In genomic region chr1:183027791-183028190, GRCh38 we compare ENCODE assay signal across 15 cellular contexts. TPM values are rescaled to one million over a fixed set of nuclear protein-coding genes. Genes with fewer than 3 reads are reported as not detected.
A peak's percentile ranks its signal among the peaks of the same experiment; 100 is the strongest.
DNase-seq lines count a peak whose midpoint lies in the region; ATAC-seq, FAIRE-seq and TF ChIP-seq lines count a peak whose summit lies in the region.
"Had no signal": no experiment of that assay in that cellular context is flagged by ENCODE, and none has a peak within 500 bp of the region (broad histone marks: within the 10 kb centered on the region; RNA-seq: fewer than 3 reads in every experiment).

No MANE protein-coding gene starts in this region.

- TF ChIP-seq RAD21 in A549 (conservative IDR thresholded peaks at IDR 0.05 in 1 of 2, IDR thresholded peaks at IDR 0.05 in 1 of 2), result no peak

- H3K9ac ChIP-seq in GM23248 (peak overlapping the region; percentile 95), mesendoderm (ENCODE audit: low read length) (no peak overlapping the region)

- H3K9me2 ChIP-seq in GM23248 (ENCODE audit: insufficient read depth), result no peaks in the 10 kb centered on the region

- POLR2A ChIA-PET in A549 (lab: Yijun Ruan, JAX), result interaction anchor here (0.5 to 1.1 kb wide), 2 partner anchors 22 to 65 kb away, joined by 3 read pairs; no protein-coding TSS in a partner anchor

- TF ChIP-seq CTCF in A549 (IDR thresholded peaks at IDR 0.05) (no peak), breast epithelium (IDR thresholded peaks at IDR 0.05) (no peak)

- in situ Hi-C loops in GM23248 (cut with MboI), result no loop called here

- H3K56ac ChIP-seq in mesendoderm (ENCODE audit: low read length), result no peak overlapping the region

- no peak for TF ChIP-seq POLR2A in A549 (IDR thresholded peaks at IDR 0.05; ENCODE audit: low read length)
- no peak for TF ChIP-seq POLR2A in breast epithelium (IDR thresholded peaks at IDR 0.05)

- H3K9me3 ChIP-seq in A549, result no peaks in the 10 kb centered on the region
- H3K9me3 ChIP-seq in GM23248 (ENCODE audit: low read depth), result no peaks in the 10 kb centered on the region
- no peaks in the 10 kb centered on the region for H3K9me3 ChIP-seq in breast epithelium
- H3K9me3 ChIP-seq: vagina had no signal

- H3K23ac ChIP-seq in mesendoderm (ENCODE audit: low read length), result no peak overlapping the region

- H3K4me2 ChIP-seq in A549 (peak overlapping the region; percentile 85; the same call in 1 of the 3 replicates), GM23248 (ENCODE audit: unreplicated experiment) (peak overlapping the region; percentile 99), mesendoderm (ENCODE audit: low read length) (no peak overlapping the region)

- peaks cover 7% of the 10 kb centered on the region for H3K79me1 ChIP-seq in mesendoderm (ENCODE audit: low read length)

- H3K4me3 ChIP-seq in A549, result no peak overlapping the region
- H3K4me3 ChIP-seq in GM23248, result peak overlapping the region; percentile 97
- peak overlapping the region in 2 of 3 donors; percentile 16 to 94 for H3K4me3 ChIP-seq in breast epithelium
- no peak overlapping the region for H3K4me3 ChIP-seq in mesendoderm (ENCODE audit: low read length)

- peaks cover 74% of the 10 kb centered on the region for H3F3A ChIP-seq in GM23248 (ENCODE audit: insufficient read depth)

- peaks cover 23% of the 10 kb centered on the region; the same call in 1 of the 2 replicates for H3K36me3 ChIP-seq in GM23248 (ENCODE audit: low read depth)
- no peaks in the 10 kb centered on the region for H3K36me3 ChIP-seq in breast epithelium
- no peaks in the 10 kb centered on the region for H3K36me3 ChIP-seq in mesendoderm (ENCODE audit: control insufficient read depth, insufficient read depth, low read length)
- H3K36me3 ChIP-seq: vagina had no signal

- H3K27ac ChIP-seq in A549, result no peak overlapping the region
- H3K27ac ChIP-seq in GM23248, result peak overlapping the region; percentile 98
- peak overlapping the region; percentile 27 to 63 for H3K27ac ChIP-seq in breast epithelium
- H3K27ac ChIP-seq in mesendoderm (ENCODE audit: low read depth, low read length), result peak overlapping the region; percentile 32

- no peak for ATAC-seq in A549

- intact Hi-C loops in breast epithelium (cut with DNase I; ENCODE audit: low total_unique reads), result no loop called here

- no peak overlapping the region for H3K18ac ChIP-seq in mesendoderm (ENCODE audit: low read length)

- DNase-seq in A549 (ENCODE audit: low read depth in 1 of 2, low spot score in 1 of 2) (no peak), GM23248 (no peak), breast epithelium (ENCODE audit: low spot score in 2 of 2) (no peak), mesendoderm (peak; percentile 69), HTR-8/SVneo (ENCODE audit: insufficient read length, low spot score) (no peak), NCI-H446 (lab: John Stamatoyannopoulos, UW) (no peak), NCI-H446 treated with DMSO at 0.1 percent for 48 hours (lab: John Stamatoyannopoulos, UW) (no peak), NCI-H345 (lab: John Stamatoyannopoulos, UW) (no peak)
- DNase-seq: activated T-cell treated with anti-CD3 and anti-CD28 coated beads for 4 hours; amygdala; naive B cell; NCI-H510A treated with DMSO at 0.1 percent for 48 hours; SHP77 treated with DMSO at 0.1 percent for 48 hours; stimulated activated CD4-positive, alpha-beta T cell treated with anti-CD3 and anti-CD28 coated beads, Interleukin-12 subunit alpha, Interleukin-12 subunit beta, amount 100 ng/mL, for 4 hours had no signal

- no peak overlapping the region for H2AFZ ChIP-seq in GM23248

- no peak for TF ChIP-seq EP300 in A549 (IDR thresholded peaks at IDR 0.05)

- H3K4ac ChIP-seq in mesendoderm (ENCODE audit: low read depth, low read length), result no peak overlapping the region

- H3K4me1 ChIP-seq in A549 (peaks cover 78% of the 10 kb centered on the region), GM23248 (ENCODE audit: insufficient read depth) (peaks cover 53% of the 10 kb centered on the region), breast epithelium (peaks cover 0 to 9% of the 10 kb centered on the region in 2 donors), mesendoderm (ENCODE audit: control insufficient read depth, low read depth, low read length) (peaks cover 4% of the 10 kb centered on the region)

- H4K8ac ChIP-seq in mesendoderm (ENCODE audit: low read depth, low read length), result no peak overlapping the region

- CTCF ChIA-PET in A549 (lab: Yijun Ruan, JAX), result interaction anchor here (1.4 to 2.0 kb wide), 4 partner anchors 9 to 253 kb away, joined by 4 to 7 read pairs (median 5); no protein-coding TSS in a partner anchor

- no peak overlapping the region for H2BK15ac ChIP-seq in mesendoderm (replicated peaks; ENCODE audit: low read depth)

- H2AK5ac ChIP-seq in mesendoderm (ENCODE audit: low read length), result no peak overlapping the region

- H2BK120ac ChIP-seq in mesendoderm (ENCODE audit: low read depth, low read length), result no peak overlapping the region

- no peaks in the 10 kb centered on the region for H4K20me1 ChIP-seq in GM23248 (ENCODE audit: insufficient read depth)

- H4K5ac ChIP-seq in mesendoderm (ENCODE audit: low read length), result no peak overlapping the region

- FAIRE-seq in A549 (lab: Jason Lieb, UNC) (no peak), HTR-8/SVneo (lab: Jason Lieb, UNC) (no peak)

- H3K79me2 ChIP-seq in GM23248 (ENCODE audit: insufficient read depth), result peaks cover 91% of the 10 kb centered on the region
- H3K79me2 ChIP-seq in mesendoderm (ENCODE audit: control insufficient read depth, insufficient read depth, low read length), result peaks cover 7% of the 10 kb centered on the region

- no peak overlapping the region for H2BK5ac ChIP-seq in mesendoderm (ENCODE audit: low read length)

- H3K27me3 ChIP-seq in GM23248 (replicated peaks; ENCODE audit: insufficient read depth) (no peaks in the 10 kb centered on the region), breast epithelium (no peaks in the 10 kb centered on the region), mesendoderm (ENCODE audit: insufficient read depth, low read length, poor library complexity) (no peaks in the 10 kb centered on the region)
- H3K27me3 ChIP-seq: vagina had no signal

TF ChIP-seq in A549, 52 proteins besides CTCF, POLR2A, EP300 and RAD21:
- no peak for TF ChIP-seq CHD4 (IDR thresholded peaks at IDR 0.05; ENCODE audit: borderline replicate concordance)
- TF ChIP-seq NPAS2 (CRISPR knock-in tag; IDR thresholded peaks at IDR 0.05; ENCODE audit: borderline replicate concordance), result no peak
- no peak for TF ChIP-seq CBX8 (IDR thresholded peaks at IDR 0.05)

RNA-seq across cellular contexts. Expression of gene LAMC1, which starts 4.6 kb away (rescaled TPM):
- polyA plus RNA-seq in A549 (2011; rRNA removed) (139 and 152 TPM in 2 replicates), A549 (2017; fragmentation: RNase III; extraction: RNeasy Plus Mini Kit Qiagen cat#74134 plus additional on column Dnase treatment) (85.8 to 106 TPM (median 93.7 TPM) in 3 replicates), GM23248 (2016; fragmentation: Nextera tagmentation; extraction: Ambion mirVana) (176 and 185 TPM in 2 replicates)
- 39.6 and 43.0 TPM in 2 replicates for polyA plus RNA-seq in A549 (2012; cell fraction: cytosol; rRNA removed)
- 92.3 and 98.8 TPM in 2 replicates for polyA plus RNA-seq in A549 (2012; cell fraction: nucleus; rRNA removed)
- 149 and 171 TPM in 2 replicates for polyA minus RNA-seq in A549 (2011; rRNA and poly(A)+ RNA removed)
- 686 and 727 TPM in 2 replicates for total RNA-seq in GM23248 (2014; rRNA removed; shearing (Covaris generic))
- total RNA-seq in breast epithelium, result 100 to 1,000 TPM; 125 to 679 (median 249) TPM
- 54.6 TPM for polyA plus RNA-seq in mesendoderm (2013, experiment 1 of 2)
- 50.2 TPM for polyA plus RNA-seq in mesendoderm (2013, experiment 2 of 2)

Comparison
In these comparisons a context has a peak if more than half of its experiments do, and no peak if none do; other contexts are left out.
1. H3K27ac ChIP-seq: peak in GM23248 (single experiment), breast epithelium (2 of 2) and mesendoderm (single experiment); none in A549 (0 of 2).
2. H3K4me3 ChIP-seq: peak in GM23248 (single experiment) and breast epithelium (2 of 3); none in A549 (single experiment) and mesendoderm (single experiment).